In the genomic region with DNA sequence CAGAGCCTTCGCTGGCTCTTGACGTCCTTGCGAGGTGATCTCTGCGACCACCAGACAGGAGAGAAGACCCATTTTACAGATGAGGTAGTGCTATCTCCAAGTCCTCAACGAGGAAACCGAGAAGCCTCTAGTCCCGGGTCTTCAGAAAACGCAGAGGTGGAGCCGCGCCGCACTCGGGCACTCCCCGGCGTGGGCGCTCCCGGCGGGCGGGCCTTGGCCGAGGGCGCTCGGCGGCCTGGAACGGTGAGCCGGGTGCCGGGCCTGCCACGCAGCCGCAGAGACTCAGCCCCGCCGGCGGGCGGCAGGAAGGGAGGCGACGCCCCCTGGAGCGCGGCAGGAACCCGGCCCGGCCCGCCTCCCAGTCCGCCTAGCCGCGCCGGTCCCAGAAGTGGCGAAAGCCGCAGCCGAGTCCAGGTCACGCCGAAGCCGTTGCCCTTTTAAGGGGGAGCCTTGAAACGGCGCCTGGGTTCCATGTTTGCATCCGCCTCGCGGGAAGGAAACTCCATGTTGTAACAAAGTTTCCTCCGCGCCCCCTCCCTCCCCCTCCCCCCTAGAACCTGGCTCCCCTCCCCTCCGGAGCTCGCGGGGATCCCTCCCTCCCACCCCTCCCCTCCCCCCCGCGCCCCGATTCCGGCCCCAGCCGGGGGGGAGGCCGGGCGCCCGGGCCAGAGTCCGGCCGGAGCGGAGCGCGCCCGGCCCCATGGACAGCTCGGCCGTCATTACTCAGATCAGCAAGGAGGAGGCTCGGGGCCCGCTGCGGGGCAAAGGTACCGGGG, we compare ENCODE assay signal across 8 cellular contexts.
DNase-seq lines count a peak whose midpoint lies in the region; ATAC-seq lines count a peak whose summit lies in the region.

A gene with protein sequence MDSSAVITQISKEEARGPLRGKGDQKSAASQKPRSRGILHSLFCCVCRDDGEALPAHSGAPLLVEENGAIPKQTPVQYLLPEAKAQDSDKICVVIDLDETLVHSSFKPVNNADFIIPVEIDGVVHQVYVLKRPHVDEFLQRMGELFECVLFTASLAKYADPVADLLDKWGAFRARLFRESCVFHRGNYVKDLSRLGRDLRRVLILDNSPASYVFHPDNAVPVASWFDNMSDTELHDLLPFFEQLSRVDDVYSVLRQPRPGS (plus strand): TSS at position 478 of the 776 bp plus-strand sequence. CDS start 223 bp downstream, at position 701.

- H3K27ac ChIP-seq in caudate nucleus (ENCODE audit: low read depth, low read length): peak within 1 kb of the TSS; percentile 99

- DNase-seq in ACHN: peak; percentile 97
- DNase-seq in NCI-H345 (lab: John Stamatoyannopoulos, UW): peak; percentile 84
- peak; percentile 79 to 82 (median 80) for DNase-seq in activated CD4-positive, CD25-positive, alpha-beta regulatory T cell (lab: John Stamatoyannopoulos, UW)
- peak in 60 of 61 donors; percentile 34 to 95 (median 86) for DNase-seq in caudate nucleus (lab: John Stamatoyannopoulos, UW)
- peak; percentile 94 for DNase-seq in inferior parietal cortex (ENCODE audit: extremely low spot score)
- peak; percentile 85 to 86 for DNase-seq in stimulated activated CD4-positive, alpha-beta T cell treated with anti-CD3 and anti-CD28 coated beads, Interleukin-12 subunit alpha, Interleukin-12 subunit beta, amount 100 ng/mL, for 24 hours (ENCODE audit: low read depth in 2 of 2)

- ATAC-seq in GM18907 (IDR thresholded peaks at IDR 0.05; ENCODE audit: unreplicated experiment) (peak; percentile 39), HG03139 (IDR thresholded peaks at IDR 0.05; ENCODE audit: unreplicated experiment) (peak; percentile 31)

- in situ Hi-C loops in ACHN (cut with HindIII; ENCODE audit: low pct_ligation_motif_present, low pct_unique_long_range_greater_than_20kb, low sequenced_read_pairs): no loop called here

Comparison
In these comparisons a context has a peak if more than half of its experiments do, and no peak if none do; other contexts are left out.
1. Peak in every context shown above with its lines: DNase-seq, ATAC-seq and H3K27ac ChIP-seq.